In genomic region chr22:31532060-31532459, GRCh38 we compare ENCODE assay signal across 15 cellular contexts. TPM values are rescaled to one million over a fixed set of nuclear protein-coding genes. Genes with fewer than 3 reads are reported as not detected.
A peak's percentile ranks its signal among the peaks of the same experiment; 100 is the strongest.
DNase-seq lines count a peak whose midpoint lies in the region; ATAC-seq and TF ChIP-seq lines count a peak whose summit lies in the region.
"Had no signal": no experiment of that assay in that cellular context is flagged by ENCODE, and none has a peak within 500 bp of the region (broad histone marks: within the 10 kb centered on the region; RNA-seq: fewer than 3 reads in every experiment).

No MANE protein-coding gene starts in this region.

- ATAC-seq in CD8-positive, alpha-beta T cell: no peak
- ATAC-seq in central memory CD8-positive, alpha-beta T cell (replicated peaks; ENCODE audit: extremely low read depth, poor library complexity, severe bottlenecking): no peak
- ATAC-seq in upper lobe of right lung: no peak

- no peaks in the 10 kb centered on the region for H3K9me3 Mint-ChIP-seq in CD8-positive, alpha-beta T cell
- H3K9me3 Mint-ChIP-seq in central memory CD8-positive, alpha-beta T cell: no peaks in the 10 kb centered on the region
- H3K9me3 Mint-ChIP-seq in nephron progenitor cell: peaks cover 1% of the 10 kb centered on the region
- H3K9me3 Mint-ChIP-seq: CD8-positive, alpha-beta memory T cell; H9 had no signal

- H3K4me3 ChIP-seq in CD8-positive, alpha-beta T cell (ENCODE audit: low read depth, low read length): no peak overlapping the region
- H3K4me3 ChIP-seq in upper lobe of right lung: no peak overlapping the region
- H3K4me3 ChIP-seq: breast epithelium, Peyer's patch had no signal

- no peaks in the 10 kb centered on the region for H3K27me3 ChIP-seq in CD8-positive, alpha-beta T cell (ENCODE audit: insufficient read depth, low read length)
- no peaks in the 10 kb centered on the region for H3K27me3 ChIP-seq in upper lobe of right lung
- H3K27me3 ChIP-seq: breast epithelium, Peyer's patch had no signal

- no peak for DNase-seq in CD8-positive, alpha-beta T cell
- DNase-seq in M059J (ENCODE audit: low read depth) (peak; percentile 27), nephron progenitor cell (no peak), upper lobe of right lung (no peak), SW 1271 (lab: John Stamatoyannopoulos, UW) (no peak), SKM-1 (lab: John Stamatoyannopoulos, UW; ENCODE audit: unreplicated experiment) (no peak)
- no peak for DNase-seq in central memory CD8-positive, alpha-beta T cell (ENCODE audit: low spot score in 2 of 2)
- DNase-seq: CD8-positive, alpha-beta memory T cell; H9; islet precursor cell; NCI-H2107; NCI-H69; Peyer's patch; T-helper 2 cell had no signal

- no peak for TF ChIP-seq CTCF in CD8-positive, alpha-beta T cell (IDR thresholded peaks at IDR 0.05)
- TF ChIP-seq CTCF in nephron progenitor cell (IDR thresholded peaks at IDR 0.05) (no peak), upper lobe of right lung (IDR thresholded peaks at IDR 0.05) (no peak)

- H3K9me3 ChIP-seq in CD8-positive, alpha-beta T cell (ENCODE audit: low read length): no peaks in the 10 kb centered on the region
- H3K9me3 ChIP-seq in upper lobe of right lung: no peaks in the 10 kb centered on the region
- H3K9me3 ChIP-seq: breast epithelium, Peyer's patch had no signal

- POLR2A ChIA-PET in CD8-positive, alpha-beta T cell (lab: Charles Lee): no interaction called here

- H3K36me3 Mint-ChIP-seq in CD8-positive, alpha-beta T cell: peaks cover 62% of the 10 kb centered on the region
- peaks cover 33% of the 10 kb centered on the region for H3K36me3 Mint-ChIP-seq in central memory CD8-positive, alpha-beta T cell (ENCODE audit: insufficient read depth)
- H3K36me3 Mint-ChIP-seq in nephron progenitor cell (ENCODE audit: low read depth): peaks cover 30% of the 10 kb centered on the region

- no peaks in the 10 kb centered on the region for H3K27me3 Mint-ChIP-seq in CD8-positive, alpha-beta T cell (ENCODE audit: low read depth)
- H3K27me3 Mint-ChIP-seq in central memory CD8-positive, alpha-beta T cell: no peaks in the 10 kb centered on the region
- no peaks in the 10 kb centered on the region for H3K27me3 Mint-ChIP-seq in nephron progenitor cell (ENCODE audit: low read depth, poor library complexity)
- H3K27me3 Mint-ChIP-seq: CD8-positive, alpha-beta memory T cell had no signal

- peaks cover 4% of the 10 kb centered on the region for H3K36me3 ChIP-seq in CD8-positive, alpha-beta T cell (ENCODE audit: insufficient read depth, low read length)
- H3K36me3 ChIP-seq in upper lobe of right lung: peaks cover 12% of the 10 kb centered on the region
- H3K36me3 ChIP-seq: breast epithelium, Peyer's patch had no signal

- H3K27ac ChIP-seq in CD8-positive, alpha-beta T cell (ENCODE audit: low read depth, low read length): no peak overlapping the region
- H3K27ac ChIP-seq in upper lobe of right lung: no peak overlapping the region

- H3K4me1 ChIP-seq in CD8-positive, alpha-beta T cell (ENCODE audit: insufficient read depth, low read length): peaks cover under 1% of the 10 kb centered on the region
- no peaks in the 10 kb centered on the region for H3K4me1 ChIP-seq in upper lobe of right lung
- H3K4me1 ChIP-seq: breast epithelium, Peyer's patch had no signal

- intact Hi-C loops in CD8-positive, alpha-beta T cell (cut with DNase I, micrococcal nuclease): no loop called here
- intact Hi-C loops in upper lobe of right lung (cut with DNase I): no loop called here

- peaks cover 33% of the 10 kb centered on the region for H3K4me1 Mint-ChIP-seq in CD8-positive, alpha-beta T cell (ENCODE audit: low read depth)
- peaks cover 42% of the 10 kb centered on the region for H3K4me1 Mint-ChIP-seq in central memory CD8-positive, alpha-beta T cell
- H3K4me1 Mint-ChIP-seq in nephron progenitor cell: peaks cover 20% of the 10 kb centered on the region
- H3K4me1 Mint-ChIP-seq: H9 had no signal

- no peak overlapping the region for H3K4me3 Mint-ChIP-seq in CD8-positive, alpha-beta T cell
- no peak overlapping the region for H3K4me3 Mint-ChIP-seq in central memory CD8-positive, alpha-beta T cell
- H3K4me3 Mint-ChIP-seq in nephron progenitor cell: no peak overlapping the region
- H3K4me3 Mint-ChIP-seq: H9 had no signal

- H3K27ac Mint-ChIP-seq in CD8-positive, alpha-beta T cell: peak overlapping the region; percentile 41
- H3K27ac Mint-ChIP-seq in central memory CD8-positive, alpha-beta T cell (ENCODE audit: low read depth): peak overlapping the region; percentile 64
- H3K27ac Mint-ChIP-seq in nephron progenitor cell: peak overlapping the region; percentile 13

- CTCF ChIA-PET in CD8-positive, alpha-beta T cell (lab: Charles Lee): interaction anchor here (1.2 to 1.7 kb wide), 3 partner anchors 13 to 102 kb away, joined by 3 to 7 read pairs (median 3); no protein-coding TSS in a partner anchor

RNA-seq across cellular contexts. Expression of gene SFI1, which starts 35.7 kb away (rescaled TPM):
- 100 to 1,000 TPM; 217 to 235 TPM for total RNA-seq in CD8-positive, alpha-beta T cell
- total RNA-seq in M059J (2014; rRNA removed; shearing (Covaris generic)): 4.7 and 5.0 TPM in 2 replicates
- total RNA-seq in upper lobe of right lung: 38.0 TPM

RNA-seq across cellular contexts. Expression of gene EIF4ENIF1, which starts 42.4 kb away (rescaled TPM):
- total RNA-seq in CD8-positive, alpha-beta T cell: 10 to 100 TPM; 12.1 to 14.5 TPM
- total RNA-seq in M059J (2014; rRNA removed; shearing (Covaris generic)): 5.8 and 7.4 TPM in 2 replicates
- total RNA-seq in upper lobe of right lung: 27.2 TPM

Comparison
In these comparisons a context has a peak if more than half of its experiments do, and no peak if none do; other contexts are left out.
1. H3K27ac Mint-ChIP-seq: peak in every context shown above with its lines; median percentile 64 in central memory CD8-positive, alpha-beta T cell; 41 in CD8-positive, alpha-beta T cell; 13 in nephron progenitor cell.